In genomic region chr5:136067422-136067821, GRCh38 we compare ENCODE assay signal across 23 cellular contexts. TPM values are rescaled to one million over a fixed set of nuclear protein-coding genes. Genes with fewer than 3 reads are reported as not detected.
"Had no signal": no experiment of that assay in that cellular context is flagged by ENCODE, and none has a peak within 500 bp of the region (broad histone marks: within the 10 kb centered on the region; RNA-seq: fewer than 3 reads in every experiment).

No MANE protein-coding gene starts in this region.

- H3K4me3 ChIP-seq: colonic mucosa, dorsolateral prefrontal cortex, lung, uterus had no signal

- H3K36me3 Mint-ChIP-seq: activated naive CD8-positive, alpha-beta T cell; naive thymus-derived CD8-positive, alpha-beta T cell; stimulated activated effector memory CD8-positive, alpha-beta T cell treated with anti-CD3 and anti-CD28 coated beads, Interleukin-12 subunit alpha, Interleukin-12 subunit beta, amount 100 ng/mL, for 72 hours had no signal

- H3K4me1 ChIP-seq: colonic mucosa, uterus had no signal

- DNase-seq: activated B cell treated with CpG ODN at 0.5 μM for 24 hours; activated CD4-positive, alpha-beta T cell treated with anti-CD3 and anti-CD28 coated beads for 36 hours; activated CD4-positive, alpha-beta T cell treated with anti-CD3 and anti-CD28 coated beads, Interleukin-2, amount 50 U/mL, for 4 hours; activated CD8-positive, alpha-beta memory T cell treated with anti-CD3 and anti-CD28 coated beads, Interleukin-2, amount 50 U/mL, for 4 hours; activated T-cell treated with anti-CD3 and anti-CD28 coated beads, Interleukin-2, amount 50 U/mL, for 24 hours; central memory CD4-positive, alpha-beta T cell; colonic mucosa; dorsolateral prefrontal cortex; effector memory CD8-positive, alpha-beta T cell; hypothalamus; naive thymus-derived CD8-positive, alpha-beta T cell; stimulated activated CD4-positive, alpha-beta T cell treated with anti-CD3 and anti-CD28 coated beads, Interleukin-2, amount 100 ng/mL, for 24 hours; T-helper 9 cell; trophoblast cell had no signal

- H3K27ac Mint-ChIP-seq: activated B cell treated with CpG ODN at 0.5 μM for 24 hours; activated CD4-positive, alpha-beta T cell treated with anti-CD3 and anti-CD28 coated beads for 36 hours; activated naive CD8-positive, alpha-beta T cell; activated T-cell treated with anti-CD3 and anti-CD28 coated beads, Interleukin-2, amount 50 U/mL, for 24 hours; activated T-helper 17 cell treated with anti-CD3 and anti-CD28 coated beads, Interleukin-2, amount 50 U/mL, for 72 hours; effector memory CD8-positive, alpha-beta T cell; progenitor cell of endocrine pancreas; stimulated activated effector memory CD8-positive, alpha-beta T cell treated with anti-CD3 and anti-CD28 coated beads, Interleukin-12 subunit alpha, Interleukin-12 subunit beta, amount 100 ng/mL, for 72 hours had no signal

- ATAC-seq: activated CD4-positive, alpha-beta T cell treated with anti-CD3 and anti-CD28 coated beads for 36 hours; activated T-helper 17 cell treated with anti-CD3 and anti-CD28 coated beads, Interleukin-2, amount 50 U/mL, for 72 hours; effector memory CD8-positive, alpha-beta T cell; naive thymus-derived CD8-positive, alpha-beta T cell; stimulated activated effector memory CD8-positive, alpha-beta T cell treated with anti-CD3 and anti-CD28 coated beads, Interleukin-12 subunit alpha, Interleukin-12 subunit beta, amount 100 ng/mL, for 72 hours had no signal

- H3K36me3 ChIP-seq: colonic mucosa, uterus had no signal

- H3K27me3 ChIP-seq: colonic mucosa, uterus had no signal

- H3K27me3 Mint-ChIP-seq: effector memory CD8-positive, alpha-beta T cell had no signal

- H3K27ac ChIP-seq: colonic mucosa, dorsolateral prefrontal cortex had no signal

- FAIRE-seq: astrocyte, endothelial cell of umbilical vein, frontal cortex had no signal

- H3K9me3 Mint-ChIP-seq: activated B cell treated with CpG ODN at 0.5 μM for 24 hours; activated T-cell treated with anti-CD3 and anti-CD28 coated beads, Interleukin-2, amount 50 U/mL, for 24 hours; activated T-helper 17 cell treated with anti-CD3 and anti-CD28 coated beads, Interleukin-2, amount 50 U/mL, for 72 hours; effector memory CD8-positive, alpha-beta T cell; stimulated activated effector memory CD8-positive, alpha-beta T cell treated with anti-CD3 and anti-CD28 coated beads, Interleukin-12 subunit alpha, Interleukin-12 subunit beta, amount 100 ng/mL, for 72 hours had no signal

- H3K4me3 Mint-ChIP-seq: activated B cell treated with CpG ODN at 0.5 μM for 24 hours; activated CD4-positive, alpha-beta T cell treated with anti-CD3 and anti-CD28 coated beads for 36 hours; activated naive CD8-positive, alpha-beta T cell; activated T-cell treated with anti-CD3 and anti-CD28 coated beads, Interleukin-2, amount 50 U/mL, for 24 hours; activated T-helper 17 cell treated with anti-CD3 and anti-CD28 coated beads, Interleukin-2, amount 50 U/mL, for 72 hours; effector memory CD8-positive, alpha-beta T cell; naive thymus-derived CD8-positive, alpha-beta T cell; stimulated activated effector memory CD8-positive, alpha-beta T cell treated with anti-CD3 and anti-CD28 coated beads, Interleukin-12 subunit alpha, Interleukin-12 subunit beta, amount 100 ng/mL, for 72 hours had no signal

- H3K4me1 Mint-ChIP-seq: activated B cell treated with CpG ODN at 0.5 μM for 24 hours; activated CD4-positive, alpha-beta T cell treated with anti-CD3 and anti-CD28 coated beads for 36 hours; activated T-helper 17 cell treated with anti-CD3 and anti-CD28 coated beads, Interleukin-2, amount 50 U/mL, for 72 hours; naive thymus-derived CD8-positive, alpha-beta T cell; stimulated activated effector memory CD8-positive, alpha-beta T cell treated with anti-CD3 and anti-CD28 coated beads, Interleukin-12 subunit alpha, Interleukin-12 subunit beta, amount 100 ng/mL, for 72 hours had no signal

- H3K9me3 ChIP-seq: colonic mucosa, uterus had no signal

RNA-seq across cellular contexts. Expression of gene TGFBI, which starts 38.6 kb away (rescaled TPM):
- total RNA-seq: activated CD4-positive, alpha-beta T cell treated with anti-CD3 and anti-CD28 coated beads for 36 hours had no signal
